7 cellular contexts compared by ENCODE assay signal in the genomic region with DNA sequence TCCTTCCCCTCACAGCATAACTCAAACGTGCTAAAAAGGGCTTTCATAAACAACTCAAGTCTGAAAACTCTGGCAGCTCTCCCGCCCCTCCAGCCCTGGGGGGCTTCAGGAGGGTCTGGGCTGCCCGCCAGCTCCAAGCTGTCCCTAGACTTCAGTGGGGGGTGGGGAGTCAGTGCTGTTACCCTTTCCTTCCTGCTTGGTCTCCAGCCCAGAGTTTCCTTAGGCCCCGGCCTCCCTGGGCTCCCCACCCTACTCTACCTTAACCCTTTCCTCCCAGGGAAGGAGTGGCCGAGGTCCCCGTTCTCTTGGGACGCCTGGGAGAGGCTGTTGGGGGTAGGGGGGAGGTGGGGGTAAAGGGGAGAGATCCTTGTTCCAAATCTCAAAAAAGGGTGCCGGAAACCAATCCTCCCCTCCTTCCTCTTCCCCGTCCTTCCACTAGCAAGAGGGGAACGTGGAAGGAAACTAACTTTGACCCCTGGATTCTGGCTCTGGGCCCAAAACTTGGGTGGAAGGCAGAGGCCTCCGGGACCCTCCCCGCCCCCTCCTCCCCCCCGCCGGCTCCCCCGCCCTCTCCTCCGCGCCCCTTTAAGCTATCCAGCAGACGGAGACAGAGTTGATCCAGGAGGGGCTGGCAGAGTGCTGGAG. TPM values are rescaled to one million over a fixed set of nuclear protein-coding genes. Genes with fewer than 3 reads are reported as not detected.
DNase-seq lines count a peak whose midpoint lies in the region; ATAC-seq and TF ChIP-seq lines count a peak whose summit lies in the region.

No MANE protein-coding gene starts in this region.

- peak overlapping the region; percentile 66 for H3K27ac ChIP-seq in colonic mucosa
- H3K27ac ChIP-seq in lower lobe of right lung, result peak overlapping the region; percentile 76
- H3K27ac ChIP-seq in tibial artery, result peak overlapping the region; percentile 66 to 74

- intact Hi-C loops in colonic mucosa (cut with DNase I), result no loop called here
- intact Hi-C loops in lower lobe of right lung (cut with DNase I), result no loop called here
- intact Hi-C loops in tibial artery (cut with DNase I; ENCODE audit: low total_unique reads), result no loop called here

- DNase-seq in NCI-H69 (lab: John Stamatoyannopoulos, UW), result peak; percentile 41
- peak; percentile 66 for DNase-seq in colonic mucosa
- DNase-seq in lower lobe of right lung, result no peak
- no peak for DNase-seq in tibial artery
- no peak for DNase-seq in NCI-H2029 (lab: John Stamatoyannopoulos, UW)
- DNase-seq in activated T-cell treated with anti-CD3 and anti-CD28 coated beads, Interleukin-2, amount 50 U/mL, for 4 hours, result no peak

- ATAC-seq in lower lobe of right lung (peak; percentile 46 to 51), HG03045 (IDR thresholded peaks at IDR 0.05; ENCODE audit: unreplicated experiment) (no peak)
- ATAC-seq in activated T-cell treated with anti-CD3 and anti-CD28 coated beads, Interleukin-2, amount 50 U/mL, for 4 hours, result no peak

- peak overlapping the region in 1 of 2 donors; percentile 62 for H3K9ac ChIP-seq in colonic mucosa (ENCODE audit: low read depth in 2 of 2, low read length in 2 of 2)

- H3K27me3 ChIP-seq in colonic mucosa (no peaks in the 10 kb centered on the region), lower lobe of right lung (ENCODE audit: low read depth) (no peaks in the 10 kb centered on the region), tibial artery (no peaks in the 10 kb centered on the region)

- peaks cover 9% of the 10 kb centered on the region for H3K4me1 Mint-ChIP-seq in activated T-cell treated with anti-CD3 and anti-CD28 coated beads, Interleukin-2, amount 50 U/mL, for 4 hours (ENCODE audit: low read depth)

- no peak overlapping the region for H3K4me3 Mint-ChIP-seq in activated T-cell treated with anti-CD3 and anti-CD28 coated beads, Interleukin-2, amount 50 U/mL, for 4 hours

- TF ChIP-seq CTCF in colonic mucosa (IDR thresholded peaks at IDR 0.05) (no peak), lower lobe of right lung (IDR thresholded peaks at IDR 0.05) (no peak), tibial artery (IDR thresholded peaks at IDR 0.05) (no peak)

- no peaks in the 10 kb centered on the region for H3K9me3 Mint-ChIP-seq in activated T-cell treated with anti-CD3 and anti-CD28 coated beads, Interleukin-2, amount 50 U/mL, for 4 hours

- H3K36me3 Mint-ChIP-seq in activated T-cell treated with anti-CD3 and anti-CD28 coated beads, Interleukin-2, amount 50 U/mL, for 4 hours (ENCODE audit: insufficient read depth), result no peaks in the 10 kb centered on the region

- H3K4me3 ChIP-seq in colonic mucosa (peak overlapping the region; percentile 53), lower lobe of right lung (peak overlapping the region; percentile 84), tibial artery (peak overlapping the region; percentile 71 to 75)

- H3K36me3 ChIP-seq in colonic mucosa (no peaks in the 10 kb centered on the region), lower lobe of right lung (no peaks in the 10 kb centered on the region), tibial artery (no peaks in the 10 kb centered on the region)

- peaks cover 11% of the 10 kb centered on the region for H3K27me3 Mint-ChIP-seq in activated T-cell treated with anti-CD3 and anti-CD28 coated beads, Interleukin-2, amount 50 U/mL, for 4 hours (ENCODE audit: low read depth)

- peaks cover 12% of the 10 kb centered on the region for H3K4me1 ChIP-seq in colonic mucosa
- H3K4me1 ChIP-seq in lower lobe of right lung, result peaks cover 57% of the 10 kb centered on the region
- H3K4me1 ChIP-seq in tibial artery, result peaks cover 0 to 35% (median 25%) of the 10 kb centered on the region in 4 donors

- no peaks in the 10 kb centered on the region for H3K9me3 ChIP-seq in colonic mucosa
- H3K9me3 ChIP-seq in lower lobe of right lung, result no peaks in the 10 kb centered on the region
- H3K9me3 ChIP-seq in tibial artery, result no peaks in the 10 kb centered on the region

RNA-seq across cellular contexts. Expression of gene NYNRIN, which starts 0.4 kb away (rescaled TPM):
- 10 to 100 TPM; 13.0 to 26.7 TPM for total RNA-seq in colonic mucosa
- total RNA-seq in lower lobe of right lung, result 17.9 TPM
- total RNA-seq in activated T-cell treated with anti-CD3 and anti-CD28 coated beads, Interleukin-2, amount 50 U/mL, for 4 hours, result under 1 TPM in 2 of 3 donors, not detected in 1; 0.03 to 0.05 TPM

RNA-seq across cellular contexts. Expression of gene NFATC4, which starts 30.4 kb away (rescaled TPM):
- total RNA-seq in colonic mucosa (10 to 100 TPM; 11.2 to 24.0 TPM), lower lobe of right lung (37.0 TPM)
- total RNA-seq in activated T-cell treated with anti-CD3 and anti-CD28 coated beads, Interleukin-2, amount 50 U/mL, for 4 hours, result under 1 TPM; 0.13 to 0.38 (median 0.32) TPM

RNA-seq across cellular contexts. Expression of gene CBLN3, which starts 31.0 kb away (rescaled TPM):
- total RNA-seq in colonic mucosa, result 1 to 10 TPM; 1.8 to 2.0 TPM
- total RNA-seq in lower lobe of right lung, result 2.3 TPM
- total RNA-seq in activated T-cell treated with anti-CD3 and anti-CD28 coated beads, Interleukin-2, amount 50 U/mL, for 4 hours, result 1 to 10 TPM; 3.1 to 5.6 (median 3.6) TPM

RNA-seq across cellular contexts. Expression of gene KHNYN, which starts 31.3 kb away (rescaled TPM):
- total RNA-seq in colonic mucosa, result 10 to 100 TPM; 82.6 to 90.4 TPM
- total RNA-seq in lower lobe of right lung, result 61.4 TPM
- 10 to 100 TPM; 53.2 to 65.1 (median 56.5) TPM for total RNA-seq in activated T-cell treated with anti-CD3 and anti-CD28 coated beads, Interleukin-2, amount 50 U/mL, for 4 hours

RNA-seq across cellular contexts. Expression of gene SDR39U1, which starts 44.2 kb away (rescaled TPM):
- 10 to 100 TPM; 32.5 to 40.9 TPM for total RNA-seq in colonic mucosa
- 61.6 TPM for total RNA-seq in lower lobe of right lung
- 10 to 100 TPM; 52.6 to 59.9 (median 59.4) TPM for total RNA-seq in activated T-cell treated with anti-CD3 and anti-CD28 coated beads, Interleukin-2, amount 50 U/mL, for 4 hours

Comparison
In these comparisons a context has a peak if more than half of its experiments do, and no peak if none do; other contexts are left out.
1. DNase-seq: peak in NCI-H69 (single experiment) and colonic mucosa (single experiment); none in lower lobe of right lung (single experiment), tibial artery (0 of 2), NCI-H2029 (single experiment) and activated T-cell treated with anti-CD3 and anti-CD28 coated beads, Interleukin-2, amount 50 U/mL, for 4 hours (single experiment).
2. ATAC-seq: peak in lower lobe of right lung (2 of 2); none in HG03045 (single experiment) and activated T-cell treated with anti-CD3 and anti-CD28 coated beads, Interleukin-2, amount 50 U/mL, for 4 hours (0 of 2).
3. RNA of gene NYNRIN, which starts 0.4 kb away (total RNA-seq): 13.0 to 26.7 TPM in colonic mucosa and 17.9 TPM in lower lobe of right lung (single experiment); 0.03 to 0.05 TPM in activated T-cell treated with anti-CD3 and anti-CD28 coated beads, Interleukin-2, amount 50 U/mL, for 4 hours; every median in the first group is over 10 times any median in the second.
4. RNA of gene NFATC4, which starts 30.4 kb away (total RNA-seq): 37.0 TPM in lower lobe of right lung (single experiment) and 11.2 to 24.0 TPM in colonic mucosa; 0.13 to 0.38 TPM in activated T-cell treated with anti-CD3 and anti-CD28 coated beads, Interleukin-2, amount 50 U/mL, for 4 hours; every median in the first group is over 4 times any median in the second.
5. Peak in every context shown above with its lines, with median percentiles within 50 percentile points of each other: H3K27ac ChIP-seq and H3K4me3 ChIP-seq.